Comparison of ENCODE assay signal across 16 cellular contexts in the genomic region with DNA sequence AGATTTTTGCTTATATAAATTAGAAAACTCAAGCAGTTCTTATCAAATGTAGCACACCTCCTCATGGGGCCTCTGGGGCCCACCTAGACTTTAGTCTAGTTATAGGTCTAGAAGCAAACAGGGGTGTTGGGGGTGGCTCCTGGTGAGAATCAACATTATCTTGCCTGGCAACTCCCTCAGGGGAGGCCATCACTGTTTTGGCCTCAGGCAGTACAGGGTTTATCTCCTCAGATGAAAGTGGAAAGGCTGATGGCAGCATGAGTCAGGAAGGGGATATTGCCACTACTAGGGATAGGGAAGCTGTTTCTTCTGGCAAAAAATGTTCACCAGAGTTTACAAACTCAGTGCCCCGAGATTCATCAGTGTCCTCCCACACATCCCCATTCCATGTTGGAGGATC.
"Had no signal": no experiment of that assay in that cellular context is flagged by ENCODE, and none has a peak within 500 bp of the region (broad histone marks: within the 10 kb centered on the region; RNA-seq: fewer than 3 reads in every experiment).

No MANE protein-coding gene starts in this region.

- H3K4me3 Mint-ChIP-seq: activated T-cell treated with anti-CD3 and anti-CD28 coated beads, Interleukin-2, amount 50 U/mL, for 4 hours; naive thymus-derived CD4-positive, alpha-beta T cell had no signal

- H3K27me3 ChIP-seq: body of pancreas, colonic mucosa, esophagus muscularis mucosa, hepatocyte, ovary had no signal

- H3K27ac ChIP-seq: body of pancreas, colonic mucosa, esophagus muscularis mucosa, hepatocyte, ovary, thoracic aorta had no signal

- ATAC-seq: activated T-cell treated with anti-CD3 and anti-CD28 coated beads, Interleukin-2, amount 50 U/mL, for 4 hours; body of pancreas; mucosa of descending colon; naive thymus-derived CD4-positive, alpha-beta T cell; sciatic nerve had no signal

- DNase-seq: activated CD4-positive, alpha-beta T cell treated with anti-CD3 and anti-CD28 coated beads for 1 hour; activated gamma-delta T cell treated with Interleukin-2 at 50 U/mL for 16 hours; activated T-cell treated with anti-CD3 and anti-CD28 coated beads, Interleukin-2, amount 50 U/mL, for 4 hours; amniotic stem cell; body of pancreas; central memory CD4-positive, alpha-beta T cell; colonic mucosa; islet precursor cell; mucosa of descending colon; ovary had no signal

- H3K4me2 ChIP-seq: hepatocyte had no signal

- H3K79me2 ChIP-seq: hepatocyte had no signal

- H3K36me3 ChIP-seq: colonic mucosa, esophagus muscularis mucosa, ovary, thoracic aorta had no signal

- H3K9me3 ChIP-seq: colonic mucosa, ovary had no signal

- H2AFZ ChIP-seq: hepatocyte had no signal

- H3K4me1 ChIP-seq: body of pancreas, colonic mucosa, esophagus muscularis mucosa had no signal

- H3K4me3 ChIP-seq: body of pancreas, colonic mucosa, esophagus muscularis mucosa, hepatocyte, lung, mucosa of descending colon, ovary, thoracic aorta had no signal

- H3K27me3 Mint-ChIP-seq: naive thymus-derived CD4-positive, alpha-beta T cell had no signal

- H3K27ac Mint-ChIP-seq: naive thymus-derived CD4-positive, alpha-beta T cell had no signal
